Comparison of ENCODE assay signal across 20 cellular contexts in genomic region chr6:77055711-77056110, GRCh38.
DNase-seq lines count a peak whose midpoint lies in the region; ATAC-seq and TF ChIP-seq lines count a peak whose summit lies in the region.
"Had no signal": no experiment of that assay in that cellular context is flagged by ENCODE, and none has a peak within 500 bp of the region (broad histone marks: within the 10 kb centered on the region; RNA-seq: fewer than 3 reads in every experiment).

No MANE protein-coding gene starts in this region.

- H3K27me3 ChIP-seq in SJCRH30 = no peaks in the 10 kb centered on the region
- H3K27me3 ChIP-seq: BE2C, BLaER1 had no signal

- no peak for ATAC-seq in GM21619 (IDR thresholded peaks at IDR 0.05; ENCODE audit: unreplicated experiment)
- ATAC-seq in SK-N-SH treated with all-trans-retinoic acid at 6 μM for 48 hours = no peak

- 0 out of 2 replicates have a peak, but pooled peaks cover 6% of the 10 kb centered on the region for H3K9me3 ChIP-seq in SJCRH30 (replicated peaks)
- H3K9me3 ChIP-seq: BE2C, BLaER1 had no signal

- no peak overlapping the region for H3K27ac ChIP-seq in SJCRH30
- H3K27ac ChIP-seq: BLaER1 had no signal

- H3K4me3 ChIP-seq in SJCRH30 = no peak overlapping the region
- H3K4me3 ChIP-seq: BLaER1 had no signal

- no peaks in the 10 kb centered on the region for H3K36me3 ChIP-seq in SJCRH30
- H3K36me3 ChIP-seq: BE2C, BLaER1 had no signal

- H3K4me1 ChIP-seq in SJCRH30 = 0 out of 2 replicates have a peak, but pooled peaks cover 5% of the 10 kb centered on the region
- H3K4me1 ChIP-seq: BE2C, BLaER1 had no signal

- peak; percentile 52 for DNase-seq in LHCN-M2 (ENCODE audit: low read depth)
- DNase-seq in SJCRH30 = peak; percentile 24 to 50
- peak; percentile 50 for DNase-seq in myocyte (ENCODE audit: low read depth)
- DNase-seq in pons (ENCODE audit: low spot score) = peak; percentile 2
- DNase-seq in activated effector memory CD4-positive, alpha-beta T cell treated with Interleukin-2 at 50 U/mL for 16 hours = no peak
- no peak for DNase-seq in DMS53 (lab: John Stamatoyannopoulos, UW)
- DNase-seq: 8988T; ACHN; BE2C; C1 segment of cervical spinal cord; CD4-positive, alpha-beta memory T cell; CD4-positive, CD25-positive, alpha-beta regulatory T cell; CD8-positive, alpha-beta memory T cell; COR-L47; DMS153; DMS79 treated with DMSO at 0.1 percent for 48 hours; GF-D8 had no signal

TF ChIP-seq in SK-N-SH treated with all-trans-retinoic acid at 6 μM for 48 hours, 23 proteins besides CTCF, POLR2A, EP300 and RAD21:
- TF ChIP-seq ISL1 (CRISPR knock-in tag; IDR thresholded peaks at IDR 0.05) = no peak

Comparison
In these comparisons a context has a peak if more than half of its experiments do, and no peak if none do; other contexts are left out.
1. DNase-seq: peak in LHCN-M2 (single experiment), SJCRH30 (2 of 2), myocyte (single experiment) and pons (single experiment); none in activated effector memory CD4-positive, alpha-beta T cell treated with Interleukin-2 at 50 U/mL for 16 hours (single experiment) and DMS53 (single experiment).